19 cellular contexts compared by ENCODE assay signal in genomic region chr15:55060831-55061230, GRCh38.
"Had no signal": no experiment of that assay in that cellular context is flagged by ENCODE, and none has a peak within 500 bp of the region (broad histone marks: within the 10 kb centered on the region; RNA-seq: fewer than 3 reads in every experiment).

No MANE protein-coding gene starts in this region.

- H3K4me1 Mint-ChIP-seq: activated CD4-positive, alpha-beta T cell treated with anti-CD3 and anti-CD28 coated beads, Interleukin-2, amount 10 ng/mL, durations not matched to agents 24 days and 14 days; activated CD8-positive, alpha-beta memory T cell treated with anti-CD3 and anti-CD28 coated beads, Interleukin-2, amount 10 ng/mL, durations not matched to agents 7 days and 5 days; activated naive CD8-positive, alpha-beta T cell treated with anti-CD3 and anti-CD28 coated beads for 36 hours; central memory CD8-positive, alpha-beta T cell; memory B cell had no signal

- H3K4me3 Mint-ChIP-seq: activated CD4-positive, alpha-beta T cell treated with anti-CD3 and anti-CD28 coated beads, Interleukin-2, amount 10 ng/mL, durations not matched to agents 24 days and 14 days; activated CD8-positive, alpha-beta memory T cell treated with anti-CD3 and anti-CD28 coated beads, Interleukin-2, amount 10 ng/mL, durations not matched to agents 7 days and 5 days; activated CD8-positive, alpha-beta T cell treated with anti-CD3 and anti-CD28 coated beads for 36 hours; activated naive CD8-positive, alpha-beta T cell treated with anti-CD3 and anti-CD28 coated beads for 36 hours; activated T-helper 1 cell treated with anti-CD3 and anti-CD28 coated beads, Interleukin-12 subunit alpha, Interleukin-12 subunit beta, Interleukin-2, Interleukin-4 antibody, amounts not matched to agents 30 ng/mL and 10 ng/mL and 1 ng/mL, durations not matched to agents 14 hours and 24 hours and 36 hours; central memory CD8-positive, alpha-beta T cell; memory B cell; natural killer cell treated with Interleukin-12 subunit alpha and Interleukin-12 subunit beta and Interleukin-15 and Interleukin-18, amount 100 ng/mL, for 72 hours had no signal

- ATAC-seq: activated CD4-positive, CD25-positive, alpha-beta regulatory T cell treated with anti-CD3 and anti-CD28 coated beads, Interleukin-2, amount 50 U/mL, for 24 hours; activated CD8-positive, alpha-beta memory T cell treated with anti-CD3 and anti-CD28 coated beads, Interleukin-2, amount 10 ng/mL, durations not matched to agents 7 days and 5 days; activated CD8-positive, alpha-beta T cell treated with anti-CD3 and anti-CD28 coated beads for 36 hours; gastroesophageal sphincter; heart left ventricle; left colon; natural killer cell treated with Interleukin-12 subunit alpha and Interleukin-12 subunit beta and Interleukin-15 and Interleukin-18, amount 100 ng/mL, for 72 hours had no signal

- H3K27ac Mint-ChIP-seq: activated CD4-positive, alpha-beta T cell treated with anti-CD3 and anti-CD28 coated beads, Interleukin-2, amount 10 ng/mL, durations not matched to agents 24 days and 14 days; activated CD8-positive, alpha-beta memory T cell treated with anti-CD3 and anti-CD28 coated beads, Interleukin-2, amount 10 ng/mL, durations not matched to agents 7 days and 5 days; activated CD8-positive, alpha-beta T cell treated with anti-CD3 and anti-CD28 coated beads for 36 hours; activated naive CD8-positive, alpha-beta T cell treated with anti-CD3 and anti-CD28 coated beads for 36 hours; activated T-helper 1 cell treated with anti-CD3 and anti-CD28 coated beads, Interleukin-12 subunit alpha, Interleukin-12 subunit beta, Interleukin-2, Interleukin-4 antibody, amounts not matched to agents 30 ng/mL and 10 ng/mL and 1 ng/mL, durations not matched to agents 14 hours and 24 hours and 36 hours; memory B cell; natural killer cell treated with Interleukin-12 subunit alpha and Interleukin-12 subunit beta and Interleukin-15 and Interleukin-18, amount 100 ng/mL, for 72 hours had no signal

- DNase-seq: activated CD4-positive, alpha-beta T cell treated with anti-CD3 and anti-CD28 coated beads, Interleukin-2, amount 10 ng/mL, durations not matched to agents 24 days and 14 days; activated CD8-positive, alpha-beta memory T cell treated with anti-CD3 and anti-CD28 coated beads, Interleukin-2, amount 10 ng/mL, durations not matched to agents 7 days and 5 days; activated CD8-positive, alpha-beta T cell treated with anti-CD3 and anti-CD28 coated beads for 36 hours; activated naive CD8-positive, alpha-beta T cell treated with anti-CD3 and anti-CD28 coated beads for 36 hours; activated T-cell treated with anti-CD3 and anti-CD28 coated beads for 4 hours; cortex of kidney; heart left ventricle; left colon; stimulated activated CD4-positive, alpha-beta T cell treated with anti-CD3 and anti-CD28 coated beads, Interleukin-2, amount 100 ng/mL, for 48 hours; stimulated activated naive CD4-positive, alpha-beta T cell; testis; trophoblast cell; uterus had no signal

- H3K9me3 Mint-ChIP-seq: activated CD4-positive, alpha-beta T cell treated with anti-CD3 and anti-CD28 coated beads, Interleukin-2, amount 10 ng/mL, durations not matched to agents 24 days and 14 days had no signal
